ENCODE assay signal across 2 cellular contexts in the genomic region with DNA sequence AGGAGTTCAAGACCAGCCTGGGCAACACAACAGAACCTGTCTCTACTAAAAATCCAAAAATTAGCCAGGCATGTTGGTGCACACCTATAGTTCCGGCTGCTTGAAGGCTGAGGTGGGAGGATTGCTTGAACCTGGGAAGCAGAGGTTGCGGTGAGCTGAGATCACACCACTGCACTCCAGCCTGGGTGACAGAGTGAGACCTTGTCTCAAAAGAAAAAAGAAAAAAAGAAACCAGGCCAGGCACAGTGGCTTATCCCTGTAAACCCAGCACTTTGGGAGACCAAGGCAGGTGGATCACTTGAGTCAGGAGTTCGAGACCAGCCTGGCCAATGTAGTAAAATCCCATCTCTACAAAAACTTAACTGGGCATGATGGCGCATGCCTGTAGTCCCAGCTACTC. TPM values are rescaled to one million over a fixed set of nuclear protein-coding genes. Genes with fewer than 3 reads are reported as not detected.
"Had no signal": no experiment of that assay in that cellular context is flagged by ENCODE, and none has a peak within 500 bp of the region (broad histone marks: within the 10 kb centered on the region; RNA-seq: fewer than 3 reads in every experiment).

No MANE protein-coding gene starts in this region.

RNA-seq across cellular contexts. Expression of a gene that starts 33.9 kb away (rescaled TPM):
- total RNA-seq: H4, H7 had no signal
